In genomic region chr7:32890553-32891045, GRCh38 we compare ENCODE assay signal across 1 cellular context.
TF ChIP-seq lines count a peak whose summit lies in the region.

No MANE protein-coding gene starts in this region.

TF ChIP-seq in GM12878, 131 proteins besides CTCF, POLR2A, EP300 and RAD21 (continued from another document and continues in another):
- TF ChIP-seq, protein P1, sequence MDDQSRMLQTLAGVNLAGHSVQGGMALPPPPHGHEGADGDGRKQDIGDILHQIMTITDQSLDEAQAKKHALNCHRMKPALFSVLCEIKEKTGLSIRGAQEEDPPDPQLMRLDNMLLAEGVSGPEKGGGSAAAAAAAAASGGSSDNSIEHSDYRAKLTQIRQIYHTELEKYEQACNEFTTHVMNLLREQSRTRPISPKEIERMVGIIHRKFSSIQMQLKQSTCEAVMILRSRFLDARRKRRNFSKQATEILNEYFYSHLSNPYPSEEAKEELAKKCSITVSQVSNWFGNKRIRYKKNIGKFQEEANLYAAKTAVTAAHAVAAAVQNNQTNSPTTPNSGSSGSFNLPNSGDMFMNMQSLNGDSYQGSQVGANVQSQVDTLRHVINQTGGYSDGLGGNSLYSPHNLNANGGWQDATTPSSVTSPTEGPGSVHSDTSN (IDR thresholded peaks at IDR 0.05; ENCODE audit: insufficient replicate concordance, low read depth, low read length): no peak
- no peak for TF ChIP-seq ZSCAN29 (IDR thresholded peaks at IDR 0.05)
- TF ChIP-seq PML (IDR thresholded peaks at IDR 0.05; ENCODE audit: low read length): 0 out of 2 replicates have a peak, but pooled peaks have one; percentile 21
- TF ChIP-seq ZZZ3 (IDR thresholded peaks at IDR 0.05; ENCODE audit: control insufficient read depth, insufficient read length, low read depth): no peak
- TF ChIP-seq USF1 (IDR thresholded peaks at IDR 0.05; ENCODE audit: borderline replicate concordance, extremely low read length, insufficient read depth, low read depth, low read length): peak; percentile 77
- no peak for TF ChIP-seq ESRRA (IDR thresholded peaks at IDR 0.05; ENCODE audit: low read length)
- TF ChIP-seq CEBPB (IDR thresholded peaks at IDR 0.05; ENCODE audit: borderline replicate concordance in 1 of 2, low read depth in 2 of 2, low read length in 2 of 2): no peak
- TF ChIP-seq E4F1 (IDR thresholded peaks at IDR 0.05; ENCODE audit: borderline replicate concordance, partially characterized antibody): no peak
- TF ChIP-seq SUPT20H (IDR thresholded peaks at IDR 0.05; ENCODE audit: borderline replicate concordance, control insufficient read depth, low read depth, low read length): no peak
- no peak for TF ChIP-seq NR2C1 (IDR thresholded peaks at IDR 0.05)
- TF ChIP-seq SIX5 (IDR thresholded peaks at IDR 0.05; ENCODE audit: low read depth, low read length, severe bottlenecking): no peak
- TF ChIP-seq SMARCA5 (IDR thresholded peaks at IDR 0.05): no peak
- TF ChIP-seq KLF5 (IDR thresholded peaks at IDR 0.05; ENCODE audit: partially characterized antibody): no peak
- TF ChIP-seq SREBF2 (IDR thresholded peaks at IDR 0.05; ENCODE audit: low read length): no peak
- TF ChIP-seq, protein P2, sequence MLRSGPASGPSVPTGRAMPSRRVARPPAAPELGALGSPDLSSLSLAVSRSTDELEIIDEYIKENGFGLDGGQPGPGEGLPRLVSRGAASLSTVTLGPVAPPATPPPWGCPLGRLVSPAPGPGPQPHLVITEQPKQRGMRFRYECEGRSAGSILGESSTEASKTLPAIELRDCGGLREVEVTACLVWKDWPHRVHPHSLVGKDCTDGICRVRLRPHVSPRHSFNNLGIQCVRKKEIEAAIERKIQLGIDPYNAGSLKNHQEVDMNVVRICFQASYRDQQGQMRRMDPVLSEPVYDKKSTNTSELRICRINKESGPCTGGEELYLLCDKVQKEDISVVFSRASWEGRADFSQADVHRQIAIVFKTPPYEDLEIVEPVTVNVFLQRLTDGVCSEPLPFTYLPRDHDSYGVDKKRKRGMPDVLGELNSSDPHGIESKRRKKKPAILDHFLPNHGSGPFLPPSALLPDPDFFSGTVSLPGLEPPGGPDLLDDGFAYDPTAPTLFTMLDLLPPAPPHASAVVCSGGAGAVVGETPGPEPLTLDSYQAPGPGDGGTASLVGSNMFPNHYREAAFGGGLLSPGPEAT (IDR thresholded peaks at IDR 0.05; ENCODE audit: low read depth): no peak
- no peak for TF ChIP-seq EZH2 (IDR thresholded peaks at IDR 0.05; ENCODE audit: borderline replicate concordance, control insufficient read depth, low read depth, low read length)
- TF ChIP-seq ZNF622 (IDR thresholded peaks at IDR 0.05): no peak
- TF ChIP-seq IRF4 (IDR thresholded peaks at IDR 0.05; ENCODE audit: low read depth, low read length): no peak
- no peak for TF ChIP-seq PRDM15 (CRISPR knock-in tag; IDR thresholded peaks at IDR 0.05)
- no peak; the same call in 1 of the 2 replicates for TF ChIP-seq SIN3A (IDR thresholded peaks at IDR 0.05; ENCODE audit: low read depth, low read length)
- TF ChIP-seq TBL1XR1 (IDR thresholded peaks at IDR 0.05; ENCODE audit: low read depth, low read length): no peak
- no peak for TF ChIP-seq ZBTB11 (CRISPR knock-in tag; IDR thresholded peaks at IDR 0.05)
- TF ChIP-seq PAX5 (IDR thresholded peaks at IDR 0.05; ENCODE audit: borderline replicate concordance, low read depth, low read length): no peak
- TF ChIP-seq HDAC6 (IDR thresholded peaks at IDR 0.05; ENCODE audit: unreplicated experiment): no peak
- TF ChIP-seq EED (IDR thresholded peaks at IDR 0.05; ENCODE audit: low read depth): no peak
- no peak for TF ChIP-seq NBN (IDR thresholded peaks at IDR 0.05)
- TF ChIP-seq POLR2AphosphoS2 (IDR thresholded peaks at IDR 0.05; ENCODE audit: low read depth, low read length): no peak
- no peak for TF ChIP-seq NFIC (IDR thresholded peaks at IDR 0.05; ENCODE audit: low read depth, low read length)
- 0 out of 2 replicates have a peak, but pooled peaks have one; percentile 10 for TF ChIP-seq NKRF (conservative IDR thresholded peaks at IDR 0.05)
- TF ChIP-seq, protein P3, sequence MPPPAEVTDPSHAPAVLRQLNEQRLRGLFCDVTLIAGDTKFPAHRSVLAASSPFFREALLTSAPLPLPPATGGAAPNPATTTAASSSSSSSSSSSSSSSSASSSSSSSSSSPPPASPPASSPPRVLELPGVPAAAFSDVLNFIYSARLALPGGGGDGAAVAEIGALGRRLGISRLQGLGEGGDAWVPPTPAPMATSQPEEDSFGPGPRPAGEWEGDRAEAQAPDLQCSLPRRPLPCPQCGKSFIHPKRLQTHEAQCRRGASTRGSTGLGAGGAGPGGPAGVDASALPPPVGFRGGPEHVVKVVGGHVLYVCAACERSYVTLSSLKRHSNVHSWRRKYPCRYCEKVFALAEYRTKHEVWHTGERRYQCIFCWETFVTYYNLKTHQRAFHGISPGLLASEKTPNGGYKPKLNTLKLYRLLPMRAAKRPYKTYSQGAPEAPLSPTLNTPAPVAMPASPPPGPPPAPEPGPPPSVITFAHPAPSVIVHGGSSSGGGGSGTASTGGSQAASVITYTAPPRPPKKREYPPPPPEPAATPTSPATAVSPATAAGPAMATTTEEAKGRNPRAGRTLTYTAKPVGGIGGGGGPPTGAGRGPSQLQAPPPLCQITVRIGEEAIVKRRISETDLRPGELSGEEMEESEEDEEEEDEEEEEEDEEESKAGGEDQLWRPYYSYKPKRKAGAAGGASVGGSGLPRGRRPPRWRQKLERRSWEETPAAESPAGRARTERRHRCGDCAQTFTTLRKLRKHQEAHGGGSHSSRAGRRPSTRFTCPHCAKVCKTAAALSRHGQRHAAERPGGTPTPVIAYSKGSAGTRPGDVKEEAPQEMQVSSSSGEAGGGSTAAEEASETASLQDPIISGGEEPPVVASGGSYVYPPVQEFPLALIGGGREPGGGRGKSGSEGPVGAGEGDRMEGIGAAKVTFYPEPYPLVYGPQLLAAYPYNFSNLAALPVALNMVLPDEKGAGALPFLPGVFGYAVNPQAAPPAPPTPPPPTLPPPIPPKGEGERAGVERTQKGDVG (CRISPR knock-in tag; IDR thresholded peaks at IDR 0.05): no peak
- peak; percentile 45 for TF ChIP-seq SKIL (IDR thresholded peaks at IDR 0.05; ENCODE audit: low read depth, poor library complexity, severe bottlenecking)
- TF ChIP-seq SUZ12 (IDR thresholded peaks at IDR 0.05; ENCODE audit: unreplicated experiment): no peak
- TF ChIP-seq ZNF384 (IDR thresholded peaks at IDR 0.05; ENCODE audit: borderline replicate concordance, low read depth, low read length): no peak
- no peak for TF ChIP-seq GABPA (IDR thresholded peaks at IDR 0.05; ENCODE audit: low read depth)
- TF ChIP-seq, protein P4, sequence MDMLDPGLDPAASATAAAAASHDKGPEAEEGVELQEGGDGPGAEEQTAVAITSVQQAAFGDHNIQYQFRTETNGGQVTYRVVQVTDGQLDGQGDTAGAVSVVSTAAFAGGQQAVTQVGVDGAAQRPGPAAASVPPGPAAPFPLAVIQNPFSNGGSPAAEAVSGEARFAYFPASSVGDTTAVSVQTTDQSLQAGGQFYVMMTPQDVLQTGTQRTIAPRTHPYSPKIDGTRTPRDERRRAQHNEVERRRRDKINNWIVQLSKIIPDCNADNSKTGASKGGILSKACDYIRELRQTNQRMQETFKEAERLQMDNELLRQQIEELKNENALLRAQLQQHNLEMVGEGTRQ (IDR thresholded peaks at IDR 0.05; ENCODE audit: borderline replicate concordance, low read depth, low read length): peak; percentile 83
- TF ChIP-seq BRCA1 (IDR thresholded peaks at IDR 0.05; ENCODE audit: low read depth, low read length): no peak
- TF ChIP-seq CREB1 (IDR thresholded peaks at IDR 0.05; ENCODE audit: low read depth): peak; percentile 47; the same call in 1 of the 2 replicates
